Comparison of ENCODE assay signal across 13 cellular contexts in genomic region chr10:28248092-28248491, GRCh38. TPM values are rescaled to one million over a fixed set of nuclear protein-coding genes. Genes with fewer than 3 reads are reported as not detected.
DNase-seq lines count a peak whose midpoint lies in the region; ATAC-seq lines count a peak whose summit lies in the region.
"Had no signal": no experiment of that assay in that cellular context is flagged by ENCODE, and none has a peak within 500 bp of the region (broad histone marks: within the 10 kb centered on the region; RNA-seq: fewer than 3 reads in every experiment).

No MANE protein-coding gene starts in this region.

- no peak overlapping the region for H4K8ac ChIP-seq in trophoblast cell (ENCODE audit: low read depth, low read length)

- peaks cover 5% of the 10 kb centered on the region for H3K4me1 Mint-ChIP-seq in activated CD8-positive, alpha-beta memory T cell treated with anti-CD3 and anti-CD28 coated beads, Interleukin-2, amount 10 ng/mL, durations not matched to agents 7 days and 5 days

- CTCF ChIA-PET in activated CD8-positive, alpha-beta memory T cell treated with anti-CD3 and anti-CD28 coated beads, Interleukin-2, amount 10 ng/mL, durations not matched to agents 7 days and 5 days (lab: Charles Lee), result interaction anchor here (1.1 to 1.8 kb wide), 3 partner anchors 55 to 506 kb away, joined by 3 to 7 read pairs (median 3); partner anchors contain the start of gene MPP7

- ATAC-seq in esophagus mucosa, result peak; percentile 87
- ATAC-seq in GM19463 (IDR thresholded peaks at IDR 0.05; ENCODE audit: unreplicated experiment), result no peak
- no peak for ATAC-seq in activated CD8-positive, alpha-beta memory T cell treated with anti-CD3 and anti-CD28 coated beads, Interleukin-2, amount 10 ng/mL, durations not matched to agents 7 days and 5 days
- ATAC-seq: A549, WTC11 had no signal

- H3K36me3 Mint-ChIP-seq in activated CD8-positive, alpha-beta memory T cell treated with anti-CD3 and anti-CD28 coated beads, Interleukin-2, amount 10 ng/mL, durations not matched to agents 7 days and 5 days, result no peaks in the 10 kb centered on the region
- H3K36me3 Mint-ChIP-seq: WTC11 had no signal

- no peak overlapping the region for H4K91ac ChIP-seq in trophoblast cell (ENCODE audit: low read depth, low read length)

- H3K4ac ChIP-seq in trophoblast cell (ENCODE audit: low read depth, low read length), result no peak overlapping the region

- no CpG with 5 or more reads among the region's 8 CpGs for WGBS in trophoblast cell (ENCODE audit: extremely low coverage, insufficient coverage, insufficient read length)

- H2AFZ ChIP-seq in trophoblast cell (ENCODE audit: insufficient read depth, low read length, poor library complexity), result no peak overlapping the region

- H3K9me3 Mint-ChIP-seq in activated CD8-positive, alpha-beta memory T cell treated with anti-CD3 and anti-CD28 coated beads, Interleukin-2, amount 10 ng/mL, durations not matched to agents 7 days and 5 days (ENCODE audit: low read depth), result no peaks in the 10 kb centered on the region
- H3K9me3 Mint-ChIP-seq: WTC11 had no signal

- no peak overlapping the region for H3K23ac ChIP-seq in trophoblast cell (ENCODE audit: low read length)

- DNase-seq in NCI-H187 treated with DMSO at 0.1 percent for 48 hours (lab: John Stamatoyannopoulos, UW), result peak; percentile 1
- no peak for DNase-seq in NCI-H187 (lab: John Stamatoyannopoulos, UW)
- peak; percentile 39 for DNase-seq in NOMO-1 treated with dmso at 0.1 percent for 144 hours (lab: John Stamatoyannopoulos, UW; ENCODE audit: unreplicated experiment)
- no peak for DNase-seq in trophoblast cell
- no peak for DNase-seq in activated CD8-positive, alpha-beta memory T cell treated with anti-CD3 and anti-CD28 coated beads, Interleukin-2, amount 10 ng/mL, durations not matched to agents 7 days and 5 days
- DNase-seq in OCI-M1 (lab: John Stamatoyannopoulos, UW), result no peak
- DNase-seq: activated effector memory CD4-positive, alpha-beta T cell treated with Interleukin-2 at 50 U/mL for 16 hours; sigmoid colon; stimulated activated CD8-positive, alpha-beta memory T cell treated with anti-CD3 and anti-CD28 coated beads, Interleukin-4, amount 100 ng/mL, for 48 hours had no signal

- H3K79me1 ChIP-seq in trophoblast cell (ENCODE audit: low read length), result no peaks in the 10 kb centered on the region

- no peak overlapping the region for H3K4me2 ChIP-seq in trophoblast cell (ENCODE audit: low read length)
- H3K4me2 ChIP-seq: A549 had no signal

- no peak overlapping the region for H3K4me3 ChIP-seq in trophoblast cell (ENCODE audit: low read depth, low read length)
- H3K4me3 ChIP-seq: A549, sigmoid colon had no signal

- H2BK120ac ChIP-seq in trophoblast cell (ENCODE audit: insufficient read depth, low read length, poor library complexity), result no peak overlapping the region

- no peak overlapping the region for H3K14ac ChIP-seq in trophoblast cell (ENCODE audit: low read length)

- H3K4me3 Mint-ChIP-seq in activated CD8-positive, alpha-beta memory T cell treated with anti-CD3 and anti-CD28 coated beads, Interleukin-2, amount 10 ng/mL, durations not matched to agents 7 days and 5 days, result no peak overlapping the region
- H3K4me3 Mint-ChIP-seq: WTC11 had no signal

- no peaks in the 10 kb centered on the region for H3K79me2 ChIP-seq in trophoblast cell (ENCODE audit: control insufficient read depth, insufficient read depth, low read length, poor library complexity)

- H4K12ac ChIP-seq in trophoblast cell (ENCODE audit: low read depth, low read length), result peak overlapping the region; percentile 26

- no peak overlapping the region for H2BK12ac ChIP-seq in trophoblast cell (ENCODE audit: low read length)

- H2AK5ac ChIP-seq in trophoblast cell (ENCODE audit: low read length), result no peak overlapping the region

- H3K36me3 ChIP-seq in trophoblast cell (ENCODE audit: control insufficient read depth in 1 of 2, insufficient read depth in 2 of 2, low read length in 2 of 2), result no peaks in the 10 kb centered on the region
- H3K36me3 ChIP-seq: sigmoid colon had no signal

- no peak overlapping the region for H3K9ac ChIP-seq in trophoblast cell (ENCODE audit: low read length)

- no peak overlapping the region for H3K27ac ChIP-seq in trophoblast cell (ENCODE audit: low read depth, low read length)
- H3K27ac ChIP-seq: A549, sigmoid colon had no signal

- no peak overlapping the region for H2BK5ac ChIP-seq in trophoblast cell (ENCODE audit: low read depth, low read length, poor library complexity)

- H3K27ac Mint-ChIP-seq in activated CD8-positive, alpha-beta memory T cell treated with anti-CD3 and anti-CD28 coated beads, Interleukin-2, amount 10 ng/mL, durations not matched to agents 7 days and 5 days, result no peak overlapping the region
- H3K27ac Mint-ChIP-seq: WTC11 had no signal

- H3K27me3 ChIP-seq in trophoblast cell (ENCODE audit: insufficient read depth, low read length), result no peaks in the 10 kb centered on the region
- H3K27me3 ChIP-seq: sigmoid colon had no signal

- peaks cover 2% of the 10 kb centered on the region for H3K9me3 ChIP-seq in trophoblast cell (ENCODE audit: insufficient read depth, low read depth, low read length)
- H3K9me3 ChIP-seq: A549, sigmoid colon had no signal

- H3K4me1 ChIP-seq in trophoblast cell (ENCODE audit: control insufficient read depth in 1 of 2, insufficient read depth in 2 of 2, low read length in 2 of 2), result peaks cover 4% of the 10 kb centered on the region in 2 experiments
- H3K4me1 ChIP-seq: A549 had no signal

- H3K27me3 Mint-ChIP-seq in activated CD8-positive, alpha-beta memory T cell treated with anti-CD3 and anti-CD28 coated beads, Interleukin-2, amount 10 ng/mL, durations not matched to agents 7 days and 5 days, result no peaks in the 10 kb centered on the region

- no peak overlapping the region for H3K18ac ChIP-seq in trophoblast cell (ENCODE audit: low read length)

RNA-seq across cellular contexts. Expression of gene MPP7, which starts 54.8 kb away (rescaled TPM):
- total RNA-seq in esophagus mucosa, result 53.6 TPM
- 12.8 and 13.4 TPM in 2 replicates for polyA plus RNA-seq in trophoblast cell (2013)
- total RNA-seq in activated CD8-positive, alpha-beta memory T cell treated with anti-CD3 and anti-CD28 coated beads, Interleukin-2, amount 10 ng/mL, durations not matched to agents 7 days and 5 days, result 1 to 10 TPM; 1.4 to 3.7 TPM

Comparison
In these comparisons a context has a peak if more than half of its experiments do, and no peak if none do; other contexts are left out.
1. DNase-seq: peak in NCI-H187 treated with DMSO at 0.1 percent for 48 hours (single experiment) and NOMO-1 treated with dmso at 0.1 percent for 144 hours (single experiment); none in NCI-H187 (0 of 2), trophoblast cell (0 of 2), activated CD8-positive, alpha-beta memory T cell treated with anti-CD3 and anti-CD28 coated beads, Interleukin-2, amount 10 ng/mL, durations not matched to agents 7 days and 5 days (single experiment) and OCI-M1 (single experiment).
2. RNA of gene MPP7, which starts 54.8 kb away (total RNA-seq): 53.6 TPM in esophagus mucosa (single experiment); 1.4 to 3.7 TPM in activated CD8-positive, alpha-beta memory T cell treated with anti-CD3 and anti-CD28 coated beads, Interleukin-2, amount 10 ng/mL, durations not matched to agents 7 days and 5 days; every median in the first group is over 10 times any median in the second.